Comparison of ENCODE assay signal across 21 cellular contexts in genomic region chr22:21835378-21835777, GRCh38. TPM values are rescaled to one million over a fixed set of nuclear protein-coding genes. Genes with fewer than 3 reads are reported as not detected.
DNase-seq lines count a peak whose midpoint lies in the region; ATAC-seq and TF ChIP-seq lines count a peak whose summit lies in the region.
"Had no signal": no experiment of that assay in that cellular context is flagged by ENCODE, and none has a peak within 500 bp of the region (broad histone marks: within the 10 kb centered on the region; RNA-seq: fewer than 3 reads in every experiment).

No MANE protein-coding gene starts in this region.

- H3K27me3 Mint-ChIP-seq in CD4-positive, alpha-beta memory T cell: no peaks in the 10 kb centered on the region
- peaks cover 5 to 7% (median 7%) of the 10 kb centered on the region in 3 donors for H3K27me3 Mint-ChIP-seq in immature natural killer cell (ENCODE audit: low read depth in 3 of 3)
- no peaks in the 10 kb centered on the region for H3K27me3 Mint-ChIP-seq in progenitor cell of endocrine pancreas
- no peaks in the 10 kb centered on the region for H3K27me3 Mint-ChIP-seq in activated CD4-positive, alpha-beta T cell treated with anti-CD3 and anti-CD28 coated beads, Interleukin-2, amount 10 ng/mL, durations not matched to agents 24 days and 14 days

- H3K36me3 Mint-ChIP-seq in CD4-positive, alpha-beta memory T cell: peaks cover 3% of the 10 kb centered on the region in 2 donors
- H3K36me3 Mint-ChIP-seq in immature natural killer cell (no peaks in the 10 kb centered on the region), progenitor cell of endocrine pancreas (ENCODE audit: insufficient read depth) (no peaks in the 10 kb centered on the region)
- peaks cover 4% of the 10 kb centered on the region for H3K36me3 Mint-ChIP-seq in activated CD4-positive, alpha-beta T cell treated with anti-CD3 and anti-CD28 coated beads, Interleukin-2, amount 10 ng/mL, durations not matched to agents 24 days and 14 days (ENCODE audit: low read depth)

- POLR2A ChIA-PET in CD4-positive, alpha-beta memory T cell (lab: Charles Lee; ENCODE audit: partially characterized antibody): interaction anchor here (2.1 kb wide), 1 partner anchor 10 kb away, joined by 5 read pairs; no protein-coding TSS in a partner anchor

- H4K20me1 ChIP-seq in OCI-LY3 (ENCODE audit: insufficient read depth, low read length): peaks cover 87% of the 10 kb centered on the region

- H3K79me2 ChIP-seq in OCI-LY3 (ENCODE audit: low read length): peaks cover 97% of the 10 kb centered on the region

- no peaks in the 10 kb centered on the region for H3K36me3 ChIP-seq in CD4-positive, alpha-beta memory T cell (ENCODE audit: insufficient read depth, low read length)
- peaks cover 13% of the 10 kb centered on the region for H3K36me3 ChIP-seq in OCI-LY3 (replicated peaks; ENCODE audit: low read depth, low read length)
- no peaks in the 10 kb centered on the region for H3K36me3 ChIP-seq in mucosa of descending colon (ENCODE audit: low read depth)
- H3K36me3 ChIP-seq: right atrium auricular region, stomach, vagina had no signal

- TF ChIP-seq CTCF in OCI-LY3 (IDR thresholded peaks at IDR 0.05; ENCODE audit: low read depth, low read length) (no peak), progenitor cell of endocrine pancreas (IDR thresholded peaks at IDR 0.05; ENCODE audit: unreplicated experiment) (no peak), mucosa of descending colon (IDR thresholded peaks at IDR 0.05) (no peak)

- no peak overlapping the region for H3K4me3 ChIP-seq in CD4-positive, alpha-beta memory T cell (ENCODE audit: low read length in 2 of 2)
- H3K4me3 ChIP-seq in OCI-LY3 (ENCODE audit: low read length) (peak overlapping the region; percentile 2; the same call in 1 of the 2 replicates), mucosa of descending colon (no peak overlapping the region)
- H3K4me3 ChIP-seq: PC-9, right atrium auricular region, SJSA1, stomach, vagina had no signal

- H2AFZ ChIP-seq in OCI-LY3 (ENCODE audit: low read depth, low read length): no peak overlapping the region
- H2AFZ ChIP-seq: PC-9 had no signal

- peaks cover 54 to 83% (median 65%) of the 10 kb centered on the region in 4 donors for H3K4me1 Mint-ChIP-seq in CD4-positive, alpha-beta memory T cell
- peaks cover 77 to 90% of the 10 kb centered on the region in 2 donors for H3K4me1 Mint-ChIP-seq in immature natural killer cell
- H3K4me1 Mint-ChIP-seq in progenitor cell of endocrine pancreas (ENCODE audit: low read depth): peaks cover 39% of the 10 kb centered on the region
- H3K4me1 Mint-ChIP-seq in activated CD4-positive, alpha-beta T cell treated with anti-CD3 and anti-CD28 coated beads, Interleukin-2, amount 10 ng/mL, durations not matched to agents 24 days and 14 days: peaks cover 22% of the 10 kb centered on the region

- H3K9ac ChIP-seq in OCI-LY3 (ENCODE audit: low read length): no peak overlapping the region

- DNase-seq in CD4-positive, alpha-beta memory T cell: no peak
- DNase-seq in immature natural killer cell (no peak), progenitor cell of endocrine pancreas (ENCODE audit: low spot score, unreplicated experiment) (no peak), mucosa of descending colon (no peak), DMS153 (lab: John Stamatoyannopoulos, UW) (no peak)
- DNase-seq in activated CD4-positive, alpha-beta T cell treated with anti-CD3 and anti-CD28 coated beads, Interleukin-2, amount 10 ng/mL, durations not matched to agents 24 days and 14 days: no peak
- DNase-seq: activated CD4-positive, alpha-beta T cell treated with anti-CD3 and anti-CD28 coated beads for 1 hour; activated CD8-positive, alpha-beta memory T cell treated with anti-CD3 and anti-CD28 coated beads, Interleukin-2, amount 50 U/mL, for 4 hours; activated naive CD4-positive, alpha-beta T cell treated with Interleukin-2 at 50 U/mL for 16 hours; islet precursor cell; NCI-H1105; NCI-H2171; NCI-H69; occipital lobe; PC-9; stomach had no signal

- H3K4me2 ChIP-seq in OCI-LY3 (ENCODE audit: low read length): peak overlapping the region; percentile 45
- H3K4me2 ChIP-seq: PC-9 had no signal

- CTCF ChIA-PET in CD4-positive, alpha-beta memory T cell (lab: Charles Lee; ENCODE audit: partially characterized antibody): no interaction called here

- H3K9me3 ChIP-seq in CD4-positive, alpha-beta memory T cell (ENCODE audit: control insufficient read depth in 1 of 2, low read length in 2 of 2): no peaks in the 10 kb centered on the region
- H3K9me3 ChIP-seq in OCI-LY3 (ENCODE audit: insufficient read depth, low read length) (no peaks in the 10 kb centered on the region), mucosa of descending colon (no peaks in the 10 kb centered on the region)
- H3K9me3 ChIP-seq: right atrium auricular region, SJSA1, stomach, vagina had no signal

- peak overlapping the region in 4 of 7 donors; percentile 24 to 79 (median 52) for H3K27ac Mint-ChIP-seq in CD4-positive, alpha-beta memory T cell
- H3K27ac Mint-ChIP-seq in immature natural killer cell (peak overlapping the region; percentile 3 to 78 (median 49)), progenitor cell of endocrine pancreas (peak overlapping the region; percentile 16)
- H3K27ac Mint-ChIP-seq in activated CD4-positive, alpha-beta T cell treated with anti-CD3 and anti-CD28 coated beads, Interleukin-2, amount 10 ng/mL, durations not matched to agents 24 days and 14 days: no peak overlapping the region

- H3K27me3 ChIP-seq in CD4-positive, alpha-beta memory T cell (ENCODE audit: insufficient read depth, low read length): no peaks in the 10 kb centered on the region
- H3K27me3 ChIP-seq in OCI-LY3 (ENCODE audit: low read depth, low read length): no peaks in the 10 kb centered on the region
- H3K27me3 ChIP-seq: right atrium auricular region, SJSA1, stomach, vagina had no signal

- H3K4me3 Mint-ChIP-seq in CD4-positive, alpha-beta memory T cell: peak overlapping the region in 1 of 8 donors; percentile 5
- H3K4me3 Mint-ChIP-seq in immature natural killer cell: peak overlapping the region in 3 of 5 donors; percentile 5 to 27 (median 17)
- H3K4me3 Mint-ChIP-seq in progenitor cell of endocrine pancreas (ENCODE audit: low read depth): no peak overlapping the region
- no peak overlapping the region for H3K4me3 Mint-ChIP-seq in activated CD4-positive, alpha-beta T cell treated with anti-CD3 and anti-CD28 coated beads, Interleukin-2, amount 10 ng/mL, durations not matched to agents 24 days and 14 days

- intact Hi-C loops in CD4-positive, alpha-beta memory T cell (cut with micrococcal nuclease): no loop called here
- intact Hi-C loops in mucosa of descending colon (cut with DNase I, micrococcal nuclease): no loop called here
- intact Hi-C loops in activated CD4-positive, alpha-beta T cell treated with anti-CD3 and anti-CD28 coated beads, Interleukin-2, amount 10 ng/mL, durations not matched to agents 24 days and 14 days (cut with micrococcal nuclease): no loop called here

- ATAC-seq in mucosa of descending colon (no peak), SK-N-SH treated with all-trans-retinoic acid at 6 μM for 48 hours (no peak)

- no peaks in the 10 kb centered on the region for H3K9me3 Mint-ChIP-seq in CD4-positive, alpha-beta memory T cell
- H3K9me3 Mint-ChIP-seq in immature natural killer cell (no peaks in the 10 kb centered on the region), progenitor cell of endocrine pancreas (ENCODE audit: low read depth) (no peaks in the 10 kb centered on the region)
- H3K9me3 Mint-ChIP-seq in activated CD4-positive, alpha-beta T cell treated with anti-CD3 and anti-CD28 coated beads, Interleukin-2, amount 10 ng/mL, durations not matched to agents 24 days and 14 days: no peaks in the 10 kb centered on the region

- H3K27ac ChIP-seq in CD4-positive, alpha-beta memory T cell (ENCODE audit: low read depth, low read length): no peak overlapping the region
- H3K27ac ChIP-seq in OCI-LY3 (ENCODE audit: low read length): no peak overlapping the region
- H3K27ac ChIP-seq: PC-9, SJSA1 had no signal

- H3K4me1 ChIP-seq in CD4-positive, alpha-beta memory T cell (ENCODE audit: insufficient read depth, low read length): peaks cover 38% of the 10 kb centered on the region
- H3K4me1 ChIP-seq in OCI-LY3 (ENCODE audit: low read length) (peaks cover 16% of the 10 kb centered on the region), mucosa of descending colon (ENCODE audit: low read depth) (peaks cover 12% of the 10 kb centered on the region)

TF ChIP-seq in SK-N-SH treated with all-trans-retinoic acid at 6 μM for 48 hours, 23 proteins besides CTCF, POLR2A, EP300 and RAD21 (continues in another document):
- no peak for TF ChIP-seq TOX (CRISPR knock-in tag; IDR thresholded peaks at IDR 0.05; ENCODE audit: borderline replicate concordance)
- no peak for TF ChIP-seq ZNF8 (CRISPR knock-in tag; IDR thresholded peaks at IDR 0.05)
- TF ChIP-seq PPARA (CRISPR knock-in tag; IDR thresholded peaks at IDR 0.05; ENCODE audit: borderline replicate concordance): no peak
- TF ChIP-seq GLIS3 (CRISPR knock-in tag; IDR thresholded peaks at IDR 0.05): no peak
- TF ChIP-seq TCF4 (CRISPR knock-in tag; IDR thresholded peaks at IDR 0.05; ENCODE audit: borderline replicate concordance): no peak
- no peak for TF ChIP-seq SNAI2 (CRISPR knock-in tag; IDR thresholded peaks at IDR 0.05)
- no peak for TF ChIP-seq ARNTL (CRISPR knock-in tag; IDR thresholded peaks at IDR 0.05; ENCODE audit: borderline replicate concordance, low read depth)
- no peak for TF ChIP-seq BACH2 (CRISPR knock-in tag; IDR thresholded peaks at IDR 0.05; ENCODE audit: borderline replicate concordance)
- no peak for TF ChIP-seq RARB (CRISPR knock-in tag; IDR thresholded peaks at IDR 0.05)
- no peak for TF ChIP-seq ZNF565 (CRISPR knock-in tag; conservative IDR thresholded peaks at IDR 0.05; ENCODE audit: low read depth)

RNA-seq across cellular contexts. Expression of gene MAPK1, which starts 32.1 kb away (rescaled TPM):
- total RNA-seq in CD4-positive, alpha-beta memory T cell: 100 to 1,000 TPM; 114 to 117 TPM
- polyA plus RNA-seq in CD4-positive, alpha-beta memory T cell: 10 to 100 TPM; 73.8 to 81.5 TPM
- 100 to 1,000 TPM; 151 to 168 (median 162) TPM for polyA plus RNA-seq in immature natural killer cell
- 116 and 126 TPM in 2 replicates for total RNA-seq in progenitor cell of endocrine pancreas
- total RNA-seq in mucosa of descending colon: 100 to 1,000 TPM; 126 to 131 (median 127) TPM
- 101 TPM in 2 replicates for total RNA-seq in activated CD4-positive, alpha-beta T cell treated with anti-CD3 and anti-CD28 coated beads, Interleukin-2, amount 10 ng/mL, durations not matched to agents 24 days and 14 days

Comparison
In these comparisons a context has a peak if more than half of its experiments do, and no peak if none do; other contexts are left out.
1. H3K4me3 Mint-ChIP-seq: peak in immature natural killer cell (3 of 5); none in progenitor cell of endocrine pancreas (single experiment) and activated CD4-positive, alpha-beta T cell treated with anti-CD3 and anti-CD28 coated beads, Interleukin-2, amount 10 ng/mL, durations not matched to agents 24 days and 14 days (single experiment).